26 cellular contexts compared by ENCODE assay signal in genomic region chr16:9055661-9056060, GRCh38.
"Had no signal": no experiment of that assay in that cellular context is flagged by ENCODE, and none has a peak within 500 bp of the region (broad histone marks: within the 10 kb centered on the region; RNA-seq: fewer than 3 reads in every experiment).

No MANE protein-coding gene starts in this region.

- H3K4me3 Mint-ChIP-seq: activated CD4-positive, alpha-beta memory T cell treated with anti-CD3 and anti-CD28 coated beads for 36 hours; activated CD4-positive, alpha-beta T cell treated with anti-CD3 and anti-CD28 coated beads for 36 hours; activated T-helper 1 cell treated with anti-CD3 and anti-CD28 coated beads, Interleukin-12 subunit alpha, Interleukin-12 subunit beta, Interleukin-2, Interleukin-4 antibody, amounts not matched to agents 30 ng/mL and 10 ng/mL and 1 ng/mL, durations not matched to agents 14 hours and 24 hours and 36 hours; natural killer cell treated with Interleukin-12 subunit alpha and Interleukin-12 subunit beta and Interleukin-15 and Interleukin-18, amount 100 ng/mL, for 72 hours; WTC11 had no signal

- H3K4me1 ChIP-seq: body of pancreas, parathyroid adenoma, sigmoid colon, upper lobe of right lung had no signal

- H3K9me3 Mint-ChIP-seq: activated CD4-positive, alpha-beta memory T cell treated with anti-CD3 and anti-CD28 coated beads for 36 hours; activated naive CD4-positive, alpha-beta T cell treated with anti-CD3 and anti-CD28 coated beads, Interleukin-2, amount 50 U/mL, for 72 hours; activated T-helper 1 cell treated with anti-CD3 and anti-CD28 coated beads, Interleukin-12 subunit alpha, Interleukin-12 subunit beta, Interleukin-2, Interleukin-4 antibody, amounts not matched to agents 30 ng/mL and 10 ng/mL and 1 ng/mL, durations not matched to agents 14 hours and 24 hours and 36 hours; natural killer cell treated with Interleukin-12 subunit alpha and Interleukin-12 subunit beta and Interleukin-15 and Interleukin-18, amount 100 ng/mL, for 72 hours had no signal

- H3K36me3 Mint-ChIP-seq: activated CD4-positive, alpha-beta memory T cell treated with anti-CD3 and anti-CD28 coated beads for 36 hours; activated naive CD4-positive, alpha-beta T cell treated with anti-CD3 and anti-CD28 coated beads, Interleukin-2, amount 50 U/mL, for 72 hours; natural killer cell treated with Interleukin-12 subunit alpha and Interleukin-12 subunit beta and Interleukin-15 and Interleukin-18, amount 100 ng/mL, for 72 hours; WTC11 had no signal

- ATAC-seq: activated CD4-positive, alpha-beta T cell treated with anti-CD3 and anti-CD28 coated beads for 36 hours; activated naive CD4-positive, alpha-beta T cell treated with anti-CD3 and anti-CD28 coated beads, Interleukin-2, amount 50 U/mL, for 72 hours; body of pancreas; left colon; natural killer cell treated with Interleukin-12 subunit alpha and Interleukin-12 subunit beta and Interleukin-15 and Interleukin-18, amount 100 ng/mL, for 72 hours; upper lobe of right lung; WTC11 had no signal

- H2AFZ ChIP-seq: parathyroid adenoma had no signal

- H3K9ac ChIP-seq: parathyroid adenoma had no signal

- DNase-seq: activated CD4-positive, alpha-beta memory T cell treated with anti-CD3 and anti-CD28 coated beads for 36 hours; activated CD4-positive, alpha-beta T cell treated with anti-CD3 and anti-CD28 coated beads for 36 hours; activated gamma-delta T cell treated with Interleukin-2 at 50 U/mL for 16 hours; activated T-cell treated with anti-CD3 and anti-CD28 coated beads for 4 hours; adrenal gland; body of pancreas; caudate nucleus; dorsolateral prefrontal cortex; foreskin fibroblast; glutamatergic neuron; hippocampal formation; islet precursor cell; left colon; sigmoid colon; stimulated activated CD4-positive, alpha-beta T cell treated with anti-CD3 and anti-CD28 coated beads, Interleukin-1b, Interleukin-23, amount 100 ng/mL, for 48 hours; stimulated activated CD8-positive, alpha-beta memory T cell treated with anti-CD3 and anti-CD28 coated beads, Interleukin-4, amount 100 ng/mL, for 48 hours; stimulated activated naive CD4-positive, alpha-beta T cell; upper lobe of right lung had no signal

- H3K27ac Mint-ChIP-seq: activated CD4-positive, alpha-beta memory T cell treated with anti-CD3 and anti-CD28 coated beads for 36 hours; activated CD4-positive, alpha-beta T cell treated with anti-CD3 and anti-CD28 coated beads for 36 hours; activated naive CD4-positive, alpha-beta T cell treated with anti-CD3 and anti-CD28 coated beads, Interleukin-2, amount 50 U/mL, for 72 hours; activated T-helper 1 cell treated with anti-CD3 and anti-CD28 coated beads, Interleukin-12 subunit alpha, Interleukin-12 subunit beta, Interleukin-2, Interleukin-4 antibody, amounts not matched to agents 30 ng/mL and 10 ng/mL and 1 ng/mL, durations not matched to agents 14 hours and 24 hours and 36 hours; natural killer cell treated with Interleukin-12 subunit alpha and Interleukin-12 subunit beta and Interleukin-15 and Interleukin-18, amount 100 ng/mL, for 72 hours; WTC11 had no signal

- H3K4me3 ChIP-seq: adrenal gland, body of pancreas, dorsolateral prefrontal cortex, lung, sigmoid colon, upper lobe of right lung had no signal

- H3K27me3 Mint-ChIP-seq: activated CD4-positive, alpha-beta memory T cell treated with anti-CD3 and anti-CD28 coated beads for 36 hours; natural killer cell treated with Interleukin-12 subunit alpha and Interleukin-12 subunit beta and Interleukin-15 and Interleukin-18, amount 100 ng/mL, for 72 hours had no signal

- H3K9me3 ChIP-seq: adrenal gland, body of pancreas, neutrophil, sigmoid colon, upper lobe of right lung had no signal

- H3K79me2 ChIP-seq: parathyroid adenoma had no signal

- FAIRE-seq: colon had no signal

- H3K27ac ChIP-seq: adrenal gland, body of pancreas, dorsolateral prefrontal cortex, neutrophil, parathyroid adenoma, sigmoid colon, upper lobe of right lung had no signal

- H3K36me3 ChIP-seq: adrenal gland, neutrophil, sigmoid colon, upper lobe of right lung had no signal

- H3K27me3 ChIP-seq: adrenal gland, body of pancreas, sigmoid colon, upper lobe of right lung had no signal
